In genomic region chr11:34055218-34056000, GRCh38 we compare ENCODE assay signal across 1 cellular context.
TF ChIP-seq lines count a peak whose summit lies in the region.

No MANE protein-coding gene starts in this region.

TF ChIP-seq in GM12878, 131 proteins besides CTCF, POLR2A, EP300 and RAD21:
- TF ChIP-seq ZBTB33 (IDR thresholded peaks at IDR 0.05) (0 out of 2 replicates have a peak, but pooled peaks have one; percentile 12), SMARCA5 (IDR thresholded peaks at IDR 0.05) (no peak), SKIL (IDR thresholded peaks at IDR 0.05; ENCODE audit: low read depth, poor library complexity, severe bottlenecking) (no peak), ELK1 (IDR thresholded peaks at IDR 0.05; ENCODE audit: low read depth, low read length) (no peak), ETV6 (conservative IDR thresholded peaks at IDR 0.05 in 1 of 2, IDR thresholded peaks at IDR 0.05 in 1 of 2; ENCODE audit: borderline replicate concordance in 1 of 2, low read depth in 1 of 2) (no peak), MLLT1 (IDR thresholded peaks at IDR 0.05) (peak; percentile 67), CHD1 (IDR thresholded peaks at IDR 0.05; ENCODE audit: low read depth, low read length) (no peak)
TF ChIP-seq in GM12878: peak in this region for 2.
